Comparison of ENCODE assay signal across 13 cellular contexts in the genomic region with DNA sequence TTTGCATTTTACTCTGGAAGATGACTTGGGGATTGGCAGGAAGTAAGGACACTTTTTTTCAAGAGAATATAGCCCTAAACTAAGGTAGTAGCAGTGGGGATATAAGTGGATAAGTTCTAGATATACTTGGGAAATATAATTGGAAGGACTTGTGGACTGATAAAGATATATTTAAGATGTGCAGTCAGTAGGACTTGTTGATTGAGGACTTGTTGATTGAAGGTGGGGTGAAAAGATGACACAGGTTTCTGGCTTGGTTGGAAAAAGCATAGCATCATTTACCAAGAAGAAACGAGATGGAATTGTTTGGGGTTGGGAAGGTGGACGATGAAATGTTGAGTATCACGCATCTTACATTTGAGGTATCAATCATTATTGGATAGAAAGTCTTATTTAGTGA. TPM values are rescaled to one million over a fixed set of nuclear protein-coding genes. Genes with fewer than 3 reads are reported as not detected.
DNase-seq lines count a peak whose midpoint lies in the region; ATAC-seq and TF ChIP-seq lines count a peak whose summit lies in the region.
"Had no signal": no experiment of that assay in that cellular context is flagged by ENCODE, and none has a peak within 500 bp of the region (broad histone marks: within the 10 kb centered on the region; RNA-seq: fewer than 3 reads in every experiment).

No MANE protein-coding gene starts in this region.

- peaks cover 14% of the 10 kb centered on the region for H3K4me1 ChIP-seq in Caco-2
- H3K4me1 ChIP-seq in PC-3 (ENCODE audit: insufficient read depth, low read length), result peaks cover 25% of the 10 kb centered on the region
- H3K4me1 ChIP-seq in iPS-20b (ENCODE audit: insufficient read depth, low read length), result peaks cover 7% of the 10 kb centered on the region; the same call in 1 of the 2 replicates
- peaks cover 64% of the 10 kb centered on the region for H3K4me1 ChIP-seq in stomach smooth muscle (ENCODE audit: control insufficient read depth, insufficient read depth, low read length)
- H3K4me1 ChIP-seq in BE2C, result no peaks in the 10 kb centered on the region

- POLR2A ChIA-PET in Caco-2 (lab: Charles Lee) (interaction anchor here (0.8 kb wide), 1 partner anchor 70 kb away, joined by 3 read pairs; a partner anchor contains a TSS), PC-3 (lab: Charles Lee; ENCODE audit: unreplicated experiment) (no interaction called here)
- POLR2A ChIA-PET in activated CD4-positive, alpha-beta memory T cell treated with anti-CD3 and anti-CD28 coated beads, Interleukin-2, amount 10 ng/mL, durations not matched to agents 7 days and 5 days (lab: Charles Lee), result interaction anchor here (0.8 to 3.6 kb wide), 11 partner anchors 8 to 212 kb away, joined by 3 to 37 read pairs (median 5); a partner anchor contains a TSS

- no peak for TF ChIP-seq CTCF in Caco-2 (IDR thresholded peaks at IDR 0.05; ENCODE audit: insufficient read depth in 1 of 2, low read depth in 1 of 2, low read length in 1 of 2, severe bottlenecking in 1 of 2, unreplicated experiment in 1 of 2)
- TF ChIP-seq CTCF in PC-3 (conservative IDR thresholded peaks at IDR 0.05; ENCODE audit: low read depth, low read length), result no peak
- TF ChIP-seq CTCF in BE2C (IDR thresholded peaks at IDR 0.05; ENCODE audit: low read depth, low read length), result no peak

- DNase-seq in Caco-2 (no peak), PC-3 (no peak), NCI-H2227 (lab: John Stamatoyannopoulos, UW; ENCODE audit: unreplicated experiment) (no peak), BE2C (no peak)
- DNase-seq in activated CD4-positive, alpha-beta memory T cell treated with anti-CD3 and anti-CD28 coated beads, Interleukin-2, amount 10 ng/mL, durations not matched to agents 7 days and 5 days, result no peak
- no peak for DNase-seq in activated T-cell treated with anti-CD3 and anti-CD28 coated beads, Interleukin-2, amount 50 U/mL, for 48 hours
- DNase-seq: activated CD8-positive, alpha-beta memory T cell treated with anti-CD3 and anti-CD28 coated beads, Interleukin-2, amount 50 U/mL, for 4 hours; HCEC 1CT; NCI-H187 treated with DMSO at 0.1 percent for 48 hours had no signal

- no peaks in the 10 kb centered on the region for H3K36me3 Mint-ChIP-seq in Caco-2 (ENCODE audit: insufficient read depth, unreplicated experiment)
- peaks cover 49% of the 10 kb centered on the region for H3K36me3 Mint-ChIP-seq in activated CD4-positive, alpha-beta memory T cell treated with anti-CD3 and anti-CD28 coated beads, Interleukin-2, amount 10 ng/mL, durations not matched to agents 7 days and 5 days (ENCODE audit: low read depth)

- H3K9ac ChIP-seq in PC-3 (ENCODE audit: low read length) (no peak overlapping the region), iPS-20b (ENCODE audit: low read depth, low read length) (peak overlapping the region; percentile 99; the same call in 1 of the 2 replicates), stomach smooth muscle (ENCODE audit: low read length in 2 of 2) (peak overlapping the region; percentile 68 to 97)

- H3K9me3 ChIP-seq in Caco-2 (no peaks in the 10 kb centered on the region), PC-3 (ENCODE audit: low read length) (no peaks in the 10 kb centered on the region), iPS-20b (ENCODE audit: insufficient read depth, low read depth, low read length) (no peaks in the 10 kb centered on the region), stomach smooth muscle (ENCODE audit: control insufficient read depth in 2 of 2, low read length in 2 of 2) (no peaks in the 10 kb centered on the region), BE2C (no peaks in the 10 kb centered on the region)
- H3K9me3 ChIP-seq: SJSA1 had no signal

- intact Hi-C loops in Caco-2 (cut with micrococcal nuclease; ENCODE audit: unreplicated experiment), result loop anchor here (2.0 to 10.0 kb wide), 3 partner anchors 17 to 379 kb away; a partner anchor contains a TSS
- intact Hi-C loops in PC-3 (cut with micrococcal nuclease), result loop anchor here (5.0 kb wide), 1 partner anchor 54 kb away; no protein-coding TSS in a partner anchor

- no peak overlapping the region for H2AFZ ChIP-seq in PC-3 (ENCODE audit: low read length)

- no peaks in the 10 kb centered on the region for H3K27me3 Mint-ChIP-seq in Caco-2 (ENCODE audit: insufficient read depth, unreplicated experiment)
- H3K27me3 Mint-ChIP-seq in activated CD4-positive, alpha-beta memory T cell treated with anti-CD3 and anti-CD28 coated beads, Interleukin-2, amount 10 ng/mL, durations not matched to agents 7 days and 5 days, result no peaks in the 10 kb centered on the region
- H3K27me3 Mint-ChIP-seq: activated naive CD8-positive, alpha-beta T cell treated with anti-CD3 and anti-CD28 coated beads, Interleukin-2, amount 10 ng/mL, durations not matched to agents 7 days and 5 days had no signal

- H3K4me3 Mint-ChIP-seq in Caco-2 (ENCODE audit: unreplicated experiment), result no peak overlapping the region
- H3K4me3 Mint-ChIP-seq in activated CD4-positive, alpha-beta memory T cell treated with anti-CD3 and anti-CD28 coated beads, Interleukin-2, amount 10 ng/mL, durations not matched to agents 7 days and 5 days, result no peak overlapping the region
- H3K4me3 Mint-ChIP-seq: activated naive CD8-positive, alpha-beta T cell treated with anti-CD3 and anti-CD28 coated beads, Interleukin-2, amount 10 ng/mL, durations not matched to agents 7 days and 5 days had no signal

- H3K36me3 ChIP-seq in Caco-2 (ENCODE audit: control insufficient read depth, insufficient read depth, low read length) (peaks cover 5% of the 10 kb centered on the region; the same call in 1 of the 2 replicates), PC-3 (ENCODE audit: low read depth, low read length) (peaks cover 22% of the 10 kb centered on the region; the same call in 1 of the 2 replicates), iPS-20b (ENCODE audit: insufficient read depth, low read depth, low read length) (peaks cover 50% of the 10 kb centered on the region), stomach smooth muscle (ENCODE audit: control insufficient read depth in 2 of 2, insufficient read depth in 2 of 2, low read length in 2 of 2) (peaks cover 51 to 52% of the 10 kb centered on the region in 2 donors), BE2C (peaks cover 9% of the 10 kb centered on the region)

- H3K4me3 ChIP-seq in Caco-2 (ENCODE audit: low read depth, low read length) (peak overlapping the region; percentile 78; the same call in 1 of the 2 replicates), PC-3 (ENCODE audit: low read length) (no peak overlapping the region), iPS-20b (ENCODE audit: low read length) (peak overlapping the region; percentile 98; the same call in 1 of the 2 replicates), stomach smooth muscle (ENCODE audit: low read length in 2 of 2) (peak overlapping the region in 1 of 2 donors; percentile 83), BE2C (ENCODE audit: low read depth, low read length) (no peak overlapping the region)

- no peaks in the 10 kb centered on the region for H3K9me2 ChIP-seq in PC-3 (replicated peaks; ENCODE audit: low read length)

- H3K27me3 ChIP-seq in Caco-2 (replicated peaks; ENCODE audit: control insufficient read depth, insufficient read depth, low read length) (no peaks in the 10 kb centered on the region), PC-3 (ENCODE audit: low read length) (no peaks in the 10 kb centered on the region), iPS-20b (ENCODE audit: insufficient read depth, low read length) (no peaks in the 10 kb centered on the region), stomach smooth muscle (ENCODE audit: control insufficient read depth in 1 of 2, insufficient read depth in 2 of 2, low read length in 2 of 2) (no peaks in the 10 kb centered on the region), BE2C (no peaks in the 10 kb centered on the region)
- H3K27me3 ChIP-seq: SJSA1 had no signal

- no peaks in the 10 kb centered on the region for H3K4me1 Mint-ChIP-seq in Caco-2 (ENCODE audit: low read depth, unreplicated experiment)
- H3K4me1 Mint-ChIP-seq in activated CD4-positive, alpha-beta memory T cell treated with anti-CD3 and anti-CD28 coated beads, Interleukin-2, amount 10 ng/mL, durations not matched to agents 7 days and 5 days, result peaks cover 36% of the 10 kb centered on the region

- no peak overlapping the region for H3K27ac ChIP-seq in PC-3 (ENCODE audit: low read length)
- H3K27ac ChIP-seq in iPS-20b (ENCODE audit: low read length), result no peak overlapping the region
- peak overlapping the region; percentile 100 for H3K27ac ChIP-seq in stomach smooth muscle (ENCODE audit: low read length)

- peaks cover 15% of the 10 kb centered on the region for H3K79me2 ChIP-seq in PC-3 (ENCODE audit: low read length)

- no peaks in the 10 kb centered on the region for H3K9me3 Mint-ChIP-seq in Caco-2 (ENCODE audit: unreplicated experiment)
- no peaks in the 10 kb centered on the region for H3K9me3 Mint-ChIP-seq in activated CD4-positive, alpha-beta memory T cell treated with anti-CD3 and anti-CD28 coated beads, Interleukin-2, amount 10 ng/mL, durations not matched to agents 7 days and 5 days
- H3K9me3 Mint-ChIP-seq: activated naive CD8-positive, alpha-beta T cell treated with anti-CD3 and anti-CD28 coated beads, Interleukin-2, amount 10 ng/mL, durations not matched to agents 7 days and 5 days had no signal

- no peak overlapping the region for H3K27ac Mint-ChIP-seq in Caco-2 (ENCODE audit: unreplicated experiment)
- H3K27ac Mint-ChIP-seq in activated CD4-positive, alpha-beta memory T cell treated with anti-CD3 and anti-CD28 coated beads, Interleukin-2, amount 10 ng/mL, durations not matched to agents 7 days and 5 days, result no peak overlapping the region
- H3K27ac Mint-ChIP-seq: activated naive CD8-positive, alpha-beta T cell treated with anti-CD3 and anti-CD28 coated beads, Interleukin-2, amount 10 ng/mL, durations not matched to agents 7 days and 5 days had no signal

- CTCF ChIA-PET in Caco-2 (lab: Charles Lee), result interaction anchor here (2.1 kb wide), 1 partner anchor 82 kb away, joined by 6 read pairs; no protein-coding TSS in a partner anchor
- CTCF ChIA-PET in PC-3 (lab: Charles Lee), result no interaction called here
- CTCF ChIA-PET in activated CD4-positive, alpha-beta memory T cell treated with anti-CD3 and anti-CD28 coated beads, Interleukin-2, amount 10 ng/mL, durations not matched to agents 7 days and 5 days (lab: Charles Lee), result interaction anchor here (0.7 to 3.1 kb wide), 10 partner anchors 8 to 235 kb away, joined by 3 to 30 read pairs (median 3); a partner anchor contains a TSS

- no peaks in the 10 kb centered on the region for H3F3A ChIP-seq in PC-3 (ENCODE audit: low read length, unreplicated experiment)

- no peak overlapping the region for H3K4me2 ChIP-seq in PC-3 (ENCODE audit: low read length)

- BruUV-seq in Caco-2 (replicated peaks; lab: Mats Ljungman, UMichigan) (no TSS peak), PC-3 (replicated peaks; lab: Mats Ljungman, UMichigan) (TSS peak; percentile 0)

- no peaks in the 10 kb centered on the region for H4K20me1 ChIP-seq in PC-3 (ENCODE audit: low read length)

- no peak for ATAC-seq in PC-3

RNA-seq across cellular contexts. Expression of a gene that starts 1.5 kb away (rescaled TPM):
- 142 and 143 TPM in 2 replicates for total RNA-seq in Caco-2 (2022)
- 102 and 128 TPM in 2 replicates for total RNA-seq in PC-3 (2014; rRNA removed)
- total RNA-seq in activated CD4-positive, alpha-beta memory T cell treated with anti-CD3 and anti-CD28 coated beads, Interleukin-2, amount 10 ng/mL, durations not matched to agents 7 days and 5 days, result 100 to 1,000 TPM; 159 to 161 TPM
- 218 TPM for polyA plus RNA-seq in BE2C (2012; ENCODE audit: insufficient read depth, insufficient read length, low read depth)

RNA-seq across cellular contexts. Expression of a gene that starts 5.7 kb away (rescaled TPM):
- total RNA-seq in Caco-2 (2022) (61.7 TPM in 2 replicates), PC-3 (2014; rRNA removed) (21.6 and 48.3 TPM in 2 replicates)
- 100 to 1,000 TPM; 130 to 131 TPM for total RNA-seq in activated CD4-positive, alpha-beta memory T cell treated with anti-CD3 and anti-CD28 coated beads, Interleukin-2, amount 10 ng/mL, durations not matched to agents 7 days and 5 days
- polyA plus RNA-seq in BE2C (2012; ENCODE audit: insufficient read depth, insufficient read length, low read depth), result 27.2 TPM

RNA-seq across cellular contexts. Expression of a gene that starts 9.9 kb away (rescaled TPM):
- total RNA-seq in Caco-2 (2022), result 117 and 119 TPM in 2 replicates
- 73.0 and 73.9 TPM in 2 replicates for total RNA-seq in PC-3 (2014; rRNA removed)
- total RNA-seq in activated CD4-positive, alpha-beta memory T cell treated with anti-CD3 and anti-CD28 coated beads, Interleukin-2, amount 10 ng/mL, durations not matched to agents 7 days and 5 days, result 100 to 1,000 TPM; 135 to 138 TPM
- polyA plus RNA-seq in BE2C (2012; ENCODE audit: insufficient read depth, insufficient read length, low read depth), result 155 TPM

RNA-seq across cellular contexts. Expression of a gene that starts 10.1 kb away (rescaled TPM):
- total RNA-seq in Caco-2 (2022), result 20.0 and 21.0 TPM in 2 replicates
- total RNA-seq in PC-3 (2014; rRNA removed), result 15.1 and 16.9 TPM in 2 replicates
- 10 to 100 TPM; 21.8 to 24.4 TPM for total RNA-seq in activated CD4-positive, alpha-beta memory T cell treated with anti-CD3 and anti-CD28 coated beads, Interleukin-2, amount 10 ng/mL, durations not matched to agents 7 days and 5 days
- polyA plus RNA-seq in BE2C (2012; ENCODE audit: insufficient read depth, insufficient read length, low read depth), result 30.2 TPM

RNA-seq across cellular contexts. Expression of a gene that starts 42.1 kb away (rescaled TPM):
- total RNA-seq in Caco-2 (2022) (1.7 and 2.0 TPM in 2 replicates), PC-3 (2014; rRNA removed) (under 0.01 TPM in 1 of 2 replicates, not detected in the other)
- under 1 TPM; 0.23 to 0.25 TPM for total RNA-seq in activated CD4-positive, alpha-beta memory T cell treated with anti-CD3 and anti-CD28 coated beads, Interleukin-2, amount 10 ng/mL, durations not matched to agents 7 days and 5 days
- 9.6 TPM for polyA plus RNA-seq in BE2C (2012; ENCODE audit: insufficient read depth, insufficient read length, low read depth)

Comparison
In these comparisons a context has a peak if more than half of its experiments do, and no peak if none do; other contexts are left out.
1. H3K4me3 ChIP-seq: peak in Caco-2 (single experiment) and iPS-20b (single experiment); none in PC-3 (single experiment) and BE2C (single experiment).